Comparison of ENCODE assay signal across 22 cellular contexts in the genomic region with DNA sequence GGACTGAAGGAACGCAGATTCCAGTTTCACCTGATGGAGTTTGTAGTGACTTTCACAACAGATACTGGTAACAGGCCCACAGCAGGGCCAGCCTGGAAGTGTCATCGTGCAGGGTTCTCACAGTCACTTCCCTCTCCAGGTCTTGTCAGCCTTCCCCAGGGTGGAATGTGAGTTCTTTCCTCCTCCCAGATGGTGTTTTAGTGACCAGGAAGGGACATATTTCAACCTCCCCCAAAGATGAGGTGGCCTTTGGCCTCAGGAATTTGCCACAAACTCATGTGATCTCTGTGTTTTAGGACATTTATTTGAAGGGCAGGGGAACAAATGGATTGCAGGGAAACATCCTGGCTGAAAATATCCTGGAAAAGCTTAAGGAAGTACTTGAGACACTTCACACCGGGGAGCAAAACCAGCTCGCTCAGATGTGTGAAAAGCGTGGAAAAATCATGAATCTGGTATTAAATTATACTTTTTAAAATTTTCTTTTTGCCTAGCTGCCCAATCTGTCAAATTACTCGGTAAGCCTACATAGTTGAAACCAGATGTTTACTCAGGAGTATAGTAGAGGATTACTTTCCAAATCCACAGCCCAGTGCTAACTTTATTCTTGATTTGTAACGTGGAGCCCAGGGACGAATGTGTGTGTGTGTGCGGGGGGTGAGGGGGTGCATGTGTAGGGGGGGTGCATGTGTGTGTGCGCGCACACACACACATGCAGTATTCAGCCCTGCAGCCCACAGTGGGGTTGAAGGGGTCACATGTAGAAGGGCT.
A peak's percentile ranks its signal among the peaks of the same experiment; 100 is the strongest.
DNase-seq lines count a peak whose midpoint lies in the region; ATAC-seq and TF ChIP-seq lines count a peak whose summit lies in the region.
"Had no signal": no experiment of that assay in that cellular context is flagged by ENCODE, and none has a peak within 500 bp of the region (broad histone marks: within the 10 kb centered on the region; RNA-seq: fewer than 3 reads in every experiment).

No MANE protein-coding gene starts in this region.

- H3K27ac ChIP-seq in GM23248 (no peak overlapping the region), lower lobe of right lung (no peak overlapping the region), smooth muscle cell (ENCODE audit: low read depth) (peak overlapping the region; percentile 17), SJCRH30 (no peak overlapping the region)
- H3K27ac ChIP-seq: HL-60 had no signal

- no peaks in the 10 kb centered on the region for H3K36me3 Mint-ChIP-seq in chondrocyte (ENCODE audit: low read depth)
- H3K36me3 Mint-ChIP-seq: brain had no signal

- H3K9me3 ChIP-seq in GM23248 (ENCODE audit: low read depth) (no peaks in the 10 kb centered on the region), lower lobe of right lung (no peaks in the 10 kb centered on the region), smooth muscle cell (replicated peaks; ENCODE audit: low read depth) (no peaks in the 10 kb centered on the region), SJCRH30 (replicated peaks) (no peaks in the 10 kb centered on the region)
- H3K9me3 ChIP-seq: BE2C, spleen had no signal

- peak overlapping the region; percentile 57; the same call in 1 of the 2 replicates for H2AFZ ChIP-seq in GM23248
- no peak overlapping the region for H2AFZ ChIP-seq in smooth muscle cell (ENCODE audit: low read depth)

- H3K4me3 Mint-ChIP-seq in chondrocyte (ENCODE audit: unreplicated experiment): no peak overlapping the region
- H3K4me3 Mint-ChIP-seq: activated CD8-positive, alpha-beta memory T cell treated with anti-CD3 and anti-CD28 coated beads, Interleukin-2, amount 10 ng/mL, durations not matched to agents 7 days and 5 days; activated T-helper 17 cell treated with anti-CD3 and anti-CD28 coated beads, Interleukin-2, amount 50 U/mL, for 72 hours; brain; HFFc6; memory B cell; stimulated activated naive CD8-positive, alpha-beta T cell treated with anti-CD3 and anti-CD28 coated beads, Interleukin-15, amount 100 ng/mL, for 72 hours had no signal

- peak overlapping the region; percentile 39 for H3K4me2 ChIP-seq in GM23248 (ENCODE audit: unreplicated experiment)
- H3K4me2 ChIP-seq in smooth muscle cell: peak overlapping the region; percentile 41

- H3K9me2 ChIP-seq in GM23248 (ENCODE audit: insufficient read depth): no peaks in the 10 kb centered on the region

- TF ChIP-seq CTCF in chondrocyte (IDR thresholded peaks at IDR 0.05): no peak
- no peak for TF ChIP-seq CTCF in lower lobe of right lung (IDR thresholded peaks at IDR 0.05)
- TF ChIP-seq CTCF in smooth muscle cell (IDR thresholded peaks at IDR 0.05; ENCODE audit: borderline replicate concordance, insufficient read depth, poor library complexity, severe bottlenecking): no peak

- no peaks in the 10 kb centered on the region for H4K20me1 ChIP-seq in GM23248 (ENCODE audit: insufficient read depth)
- H4K20me1 ChIP-seq in smooth muscle cell (ENCODE audit: low read depth): no peaks in the 10 kb centered on the region

- no peaks in the 10 kb centered on the region for H3K27me3 ChIP-seq in GM23248 (replicated peaks; ENCODE audit: insufficient read depth)
- H3K27me3 ChIP-seq in lower lobe of right lung (ENCODE audit: low read depth): no peaks in the 10 kb centered on the region
- no peaks in the 10 kb centered on the region for H3K27me3 ChIP-seq in smooth muscle cell (ENCODE audit: low read depth)
- H3K27me3 ChIP-seq in SJCRH30: 0 out of 2 replicates have a peak, but pooled peaks cover 2% of the 10 kb centered on the region
- H3K27me3 ChIP-seq: BE2C, spleen had no signal

- H3K27ac Mint-ChIP-seq in chondrocyte (ENCODE audit: unreplicated experiment): peak overlapping the region; percentile 56
- H3K27ac Mint-ChIP-seq: activated CD8-positive, alpha-beta memory T cell treated with anti-CD3 and anti-CD28 coated beads, Interleukin-2, amount 10 ng/mL, durations not matched to agents 7 days and 5 days; activated T-helper 17 cell treated with anti-CD3 and anti-CD28 coated beads, Interleukin-2, amount 50 U/mL, for 72 hours; HFFc6; stimulated activated naive CD8-positive, alpha-beta T cell treated with anti-CD3 and anti-CD28 coated beads, Interleukin-15, amount 100 ng/mL, for 72 hours had no signal

- peak; percentile 37 for DNase-seq in GM23248
- DNase-seq in chondrocyte (ENCODE audit: low spot score): no peak
- no peak for DNase-seq in lower lobe of right lung
- DNase-seq in smooth muscle cell (lab: John Stamatoyannopoulos, UW; ENCODE audit: unreplicated experiment): no peak
- no peak for DNase-seq in SJCRH30
- no peak for DNase-seq in H4 (ENCODE audit: low spot score)
- DNase-seq: activated CD4-positive, alpha-beta T cell treated with anti-CD3 and anti-CD28 coated beads for 4 hours; activated CD8-positive, alpha-beta memory T cell treated with anti-CD3 and anti-CD28 coated beads, Interleukin-2, amount 10 ng/mL, durations not matched to agents 7 days and 5 days; BE2C; HFFc6; NCI-H1417 treated with DMSO at 0.1 percent for 48 hours; NCI-H526; spleen; stimulated activated CD4-positive, alpha-beta T cell treated with anti-CD3 and anti-CD28 coated beads, Interleukin-4, amount 100 ng/mL, for 4 hours; stimulated activated naive CD8-positive, alpha-beta T cell treated with anti-CD3 and anti-CD28 coated beads, Interleukin-15, amount 100 ng/mL, for 72 hours; T-helper 1 cell; trophoblast cell had no signal

- in situ Hi-C loops in GM23248 (cut with MboI): no loop called here

- H3K79me2 ChIP-seq in GM23248 (ENCODE audit: insufficient read depth) (no peaks in the 10 kb centered on the region), smooth muscle cell (ENCODE audit: low read depth) (no peaks in the 10 kb centered on the region)

- intact Hi-C loops in lower lobe of right lung (cut with DNase I): no loop called here

- H3F3A ChIP-seq in GM23248 (ENCODE audit: insufficient read depth): peaks cover 8% of the 10 kb centered on the region; the same call in 1 of the 2 replicates
- H3F3A ChIP-seq in smooth muscle cell (ENCODE audit: low read depth): no peaks in the 10 kb centered on the region

- H3K9ac ChIP-seq in GM23248 (no peak overlapping the region), smooth muscle cell (ENCODE audit: low read depth) (no peak overlapping the region)

- H3K9me3 Mint-ChIP-seq in chondrocyte (ENCODE audit: low read depth): peaks cover 5% of the 10 kb centered on the region
- H3K9me3 Mint-ChIP-seq: activated T-helper 17 cell treated with anti-CD3 and anti-CD28 coated beads, Interleukin-2, amount 50 U/mL, for 72 hours; HFFc6; memory B cell had no signal

- H3K4me1 Mint-ChIP-seq in chondrocyte (ENCODE audit: low read depth): peaks cover 22% of the 10 kb centered on the region
- H3K4me1 Mint-ChIP-seq: activated T-helper 17 cell treated with anti-CD3 and anti-CD28 coated beads, Interleukin-2, amount 50 U/mL, for 72 hours had no signal

- H3K36me3 ChIP-seq in GM23248 (ENCODE audit: low read depth) (no peaks in the 10 kb centered on the region), lower lobe of right lung (no peaks in the 10 kb centered on the region), smooth muscle cell (ENCODE audit: low read depth) (no peaks in the 10 kb centered on the region), SJCRH30 (no peaks in the 10 kb centered on the region)
- H3K36me3 ChIP-seq: BE2C, spleen had no signal

- H3K27me3 Mint-ChIP-seq in chondrocyte (ENCODE audit: low read depth): no peaks in the 10 kb centered on the region
- H3K27me3 Mint-ChIP-seq: activated CD8-positive, alpha-beta memory T cell treated with anti-CD3 and anti-CD28 coated beads, Interleukin-2, amount 10 ng/mL, durations not matched to agents 7 days and 5 days; activated T-helper 17 cell treated with anti-CD3 and anti-CD28 coated beads, Interleukin-2, amount 50 U/mL, for 72 hours; memory B cell; stimulated activated naive CD8-positive, alpha-beta T cell treated with anti-CD3 and anti-CD28 coated beads, Interleukin-15, amount 100 ng/mL, for 72 hours had no signal

- no peak overlapping the region for H3K4me3 ChIP-seq in GM23248
- H3K4me3 ChIP-seq in lower lobe of right lung: no peak overlapping the region
- H3K4me3 ChIP-seq in smooth muscle cell: no peak overlapping the region
- H3K4me3 ChIP-seq in SJCRH30: no peak overlapping the region
- H3K4me3 ChIP-seq: spleen had no signal

- H3K4me1 ChIP-seq in GM23248 (ENCODE audit: insufficient read depth) (peaks cover 9% of the 10 kb centered on the region), lower lobe of right lung (peaks cover 2% of the 10 kb centered on the region), smooth muscle cell (ENCODE audit: low read depth) (no peaks in the 10 kb centered on the region), SJCRH30 (no peaks in the 10 kb centered on the region)
- H3K4me1 ChIP-seq: BE2C had no signal

- ATAC-seq in lower lobe of right lung: peak; percentile 8 to 48
- ATAC-seq in HG03571 (IDR thresholded peaks at IDR 0.05; ENCODE audit: unreplicated experiment): no peak
- ATAC-seq: activated CD8-positive, alpha-beta memory T cell treated with anti-CD3 and anti-CD28 coated beads, Interleukin-2, amount 10 ng/mL, durations not matched to agents 7 days and 5 days; activated T-helper 17 cell treated with anti-CD3 and anti-CD28 coated beads, Interleukin-2, amount 50 U/mL, for 72 hours; stimulated activated naive CD8-positive, alpha-beta T cell treated with anti-CD3 and anti-CD28 coated beads, Interleukin-15, amount 100 ng/mL, for 72 hours had no signal

- 19 to 22% methylated on average over 11 of the region's 11 CpGs for WGBS in GM23248 (ENCODE audit: low coverage in 1 of 2, low lambda C conversion rate in 2 of 2, missing lambda C conversion rate in 2 of 2), 2 experiments
- 68% methylated on average over 11 of the region's 11 CpGs for WGBS in smooth muscle cell (ENCODE audit: low lambda C conversion rate)
